9 cellular contexts compared by ENCODE assay signal in genomic region chr13:65091031-65091430, GRCh38.
"Had no signal": no experiment of that assay in that cellular context is flagged by ENCODE, and none has a peak within 500 bp of the region (broad histone marks: within the 10 kb centered on the region; RNA-seq: fewer than 3 reads in every experiment).

No MANE protein-coding gene starts in this region.

- H3K27ac ChIP-seq: GM23248 had no signal

- H3K36me3 ChIP-seq: HAP-1 had no signal

- H3K4me1 ChIP-seq: HAP-1 had no signal

- DNase-seq: GM23248, GOT3, H7, H9, HCEC 1CT, HFFc6 had no signal

- H3K9me3 ChIP-seq: HAP-1 had no signal

- ATAC-seq: GM23338, HCT116 had no signal

- H3K4me3 ChIP-seq: GM23248, GM23338, HAP-1 had no signal
